8 cellular contexts compared by ENCODE assay signal in the genomic region with DNA sequence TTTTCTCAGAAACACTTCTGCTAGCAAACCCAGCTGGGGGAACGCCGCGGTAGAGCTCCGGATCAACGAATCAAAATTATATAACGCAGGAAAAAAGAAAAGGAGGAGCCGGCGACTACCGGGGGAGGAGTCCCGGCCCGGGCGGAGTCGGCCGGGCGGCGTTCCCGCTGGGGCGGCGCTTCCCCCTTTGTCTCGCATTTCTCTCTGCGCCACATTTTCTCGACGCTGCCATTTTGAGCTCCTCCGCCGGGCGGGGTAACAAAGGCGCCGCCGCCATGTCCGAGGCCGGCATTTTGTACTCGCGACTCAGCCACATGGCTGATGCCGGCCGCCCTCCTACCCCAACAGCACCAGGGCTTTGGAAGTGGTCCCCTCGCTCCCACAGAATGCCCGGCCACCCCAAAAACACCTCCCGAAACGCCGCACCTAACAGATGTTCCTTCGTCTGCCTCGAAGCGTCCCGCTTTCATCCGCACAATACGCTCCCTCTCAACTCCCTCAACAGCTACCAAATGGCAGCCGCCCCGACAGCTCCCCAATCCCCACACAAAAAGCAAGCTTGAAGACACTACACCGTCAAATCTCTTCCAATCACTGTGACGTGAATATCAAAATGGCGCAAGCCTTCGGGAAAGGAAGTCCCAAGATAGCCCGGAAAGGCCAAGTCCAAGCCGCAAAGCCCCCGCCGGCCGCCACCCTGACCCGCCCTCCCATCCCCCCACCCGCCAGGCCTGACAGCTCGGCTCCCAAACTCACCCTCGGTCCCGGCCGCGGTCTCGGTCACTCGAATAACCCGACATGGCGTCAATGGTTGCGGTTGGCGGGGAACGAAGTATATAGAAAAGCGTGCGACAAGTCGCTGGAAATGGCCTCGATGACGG.
DNase-seq lines count a peak whose midpoint lies in the region; ATAC-seq lines count a peak whose summit lies in the region.

No MANE protein-coding gene starts in this region.

- peak; percentile 26 for ATAC-seq in HG02678 (IDR thresholded peaks at IDR 0.05; ENCODE audit: unreplicated experiment)
- ATAC-seq in GM21529 (IDR thresholded peaks at IDR 0.05; ENCODE audit: unreplicated experiment) = no peak

- H3K27ac ChIP-seq in caudate nucleus (ENCODE audit: low read depth, low read length) = peak overlapping the region; percentile 99

- DNase-seq in DMS153 (lab: John Stamatoyannopoulos, UW) (peak; percentile 76), NCI-H2227 (lab: John Stamatoyannopoulos, UW; ENCODE audit: unreplicated experiment) (peak; percentile 95), caudate nucleus (lab: John Stamatoyannopoulos, UW) (peak in 59 of 61 donors; percentile 9 to 92 (median 80)), iris pigment epithelial cell (ENCODE audit: low read depth) (peak; percentile 81), smooth muscle cell of the brain vasculature (ENCODE audit: low read depth, low spot score) (peak; percentile 83)
- peak; percentile 63 to 83 (median 74) for DNase-seq in activated CD4-positive, CD25-positive, alpha-beta regulatory T cell (lab: John Stamatoyannopoulos, UW)
